Comparison of ENCODE assay signal across 21 cellular contexts in genomic region chr2:83851066-83851465, GRCh38.
"Had no signal": no experiment of that assay in that cellular context is flagged by ENCODE, and none has a peak within 500 bp of the region (broad histone marks: within the 10 kb centered on the region; RNA-seq: fewer than 3 reads in every experiment).

No MANE protein-coding gene starts in this region.

- H3K27me3 Mint-ChIP-seq: naive B cell had no signal

- FAIRE-seq: kidney, small intestine had no signal

- H3K4me1 Mint-ChIP-seq: immature natural killer cell; naive B cell; nephron; stimulated activated effector memory CD8-positive, alpha-beta T cell treated with anti-CD3 and anti-CD28 coated beads, Interleukin-12 subunit alpha, Interleukin-12 subunit beta, amount 100 ng/mL, for 72 hours had no signal

- H3K4me3 Mint-ChIP-seq: immature natural killer cell; naive B cell; nephron; stimulated activated effector memory CD8-positive, alpha-beta T cell treated with anti-CD3 and anti-CD28 coated beads, Interleukin-12 subunit alpha, Interleukin-12 subunit beta, amount 100 ng/mL, for 72 hours had no signal

- DNase-seq: effector CD8-positive, alpha-beta T cell; esophagus squamous epithelium; foreskin fibroblast; immature natural killer cell; kidney; left cardiac atrium; left ventricle myocardium inferior; lower lobe of right lung; mesendoderm; naive B cell; small intestine; stimulated activated CD4-positive, alpha-beta T cell treated with anti-CD3 and anti-CD28 coated beads, Interleukin-4, amount 100 ng/mL, for 1 hour; stimulated activated CD8-positive, alpha-beta memory T cell treated with anti-CD3 and anti-CD28 coated beads, Interleukin-4, amount 100 ng/mL, for 48 hours; stimulated activated naive CD8-positive, alpha-beta T cell treated with anti-CD3 and anti-CD28 coated beads, Interleukin-15, Interleukin-2, amounts not matched to agents 100 U/mL and 50 U/mL, for 24 hours; upper lobe of right lung had no signal

- H3K27ac Mint-ChIP-seq: immature natural killer cell; nephron; stimulated activated effector memory CD8-positive, alpha-beta T cell treated with anti-CD3 and anti-CD28 coated beads, Interleukin-12 subunit alpha, Interleukin-12 subunit beta, amount 100 ng/mL, for 72 hours had no signal

- H3K36me3 ChIP-seq: esophagus squamous epithelium, left ventricle myocardium inferior, lower lobe of right lung, right atrium auricular region, tibial nerve, upper lobe of right lung, vagina had no signal

- H3K4me1 ChIP-seq: left ventricle myocardium inferior, lower lobe of right lung, right atrium auricular region, tibial nerve, upper lobe of right lung, vagina had no signal

- H3K27me3 ChIP-seq: esophagus squamous epithelium, right atrium auricular region, tibial nerve, upper lobe of right lung, vagina had no signal

- H3K4me3 ChIP-seq: coronary artery, esophagus squamous epithelium, left ventricle myocardium inferior, lower lobe of right lung, right atrium auricular region, tibial nerve, upper lobe of right lung, vagina had no signal

- ATAC-seq: left cardiac atrium; lower lobe of right lung; stimulated activated effector memory CD8-positive, alpha-beta T cell treated with anti-CD3 and anti-CD28 coated beads, Interleukin-12 subunit alpha, Interleukin-12 subunit beta, amount 100 ng/mL, for 72 hours; stimulated activated naive CD8-positive, alpha-beta T cell treated with anti-CD3 and anti-CD28 coated beads, Interleukin-15, Interleukin-2, amounts not matched to agents 100 U/mL and 50 U/mL, for 24 hours; upper lobe of right lung had no signal

- H3K9me3 ChIP-seq: lower lobe of right lung, upper lobe of right lung, vagina had no signal

- H3K27ac ChIP-seq: coronary artery, left ventricle myocardium inferior, lower lobe of right lung, right atrium auricular region, tibial nerve, upper lobe of right lung, vagina had no signal
